ENCODE assay signal across 19 cellular contexts in genomic region chr5:58735637-58736036, GRCh38.
"Had no signal": no experiment of that assay in that cellular context is flagged by ENCODE, and none has a peak within 500 bp of the region (broad histone marks: within the 10 kb centered on the region; RNA-seq: fewer than 3 reads in every experiment).

No MANE protein-coding gene starts in this region.

- H3K9me3 ChIP-seq: SJCRH30 had no signal

- H3K4me3 ChIP-seq: SJCRH30, SK-N-MC had no signal

- H3K4me1 ChIP-seq: SJCRH30 had no signal

- H3K27ac ChIP-seq: SJCRH30, SK-N-MC had no signal

- DNase-seq: KBM-7, MV-4-11, NCI-H1092, NCI-H1105 treated with DMSO at 0.1 percent for 48 hours, NCI-H146, NCI-H1694 treated with DMSO at 0.1 percent for 48 hours, NCI-H1930, NCI-H2081, NCI-H2107, NCI-H2227 treated with DMSO at 0.1 percent for 48 hours, NCI-H524, NCI-H526 treated with DMSO at 0.1 percent for 48 hours, NCI-H748 treated with DMSO at 0.1 percent for 48 hours, PC-3, SHP77 treated with DMSO at 0.1 percent for 48 hours, SJCRH30 had no signal

- H3K27me3 ChIP-seq: SJCRH30 had no signal

- ATAC-seq: Panc1, PC-3, Right ventricle myocardium inferior had no signal

- H3K36me3 ChIP-seq: SJCRH30 had no signal
